8 cellular contexts compared by ENCODE assay signal in the genomic region with DNA sequence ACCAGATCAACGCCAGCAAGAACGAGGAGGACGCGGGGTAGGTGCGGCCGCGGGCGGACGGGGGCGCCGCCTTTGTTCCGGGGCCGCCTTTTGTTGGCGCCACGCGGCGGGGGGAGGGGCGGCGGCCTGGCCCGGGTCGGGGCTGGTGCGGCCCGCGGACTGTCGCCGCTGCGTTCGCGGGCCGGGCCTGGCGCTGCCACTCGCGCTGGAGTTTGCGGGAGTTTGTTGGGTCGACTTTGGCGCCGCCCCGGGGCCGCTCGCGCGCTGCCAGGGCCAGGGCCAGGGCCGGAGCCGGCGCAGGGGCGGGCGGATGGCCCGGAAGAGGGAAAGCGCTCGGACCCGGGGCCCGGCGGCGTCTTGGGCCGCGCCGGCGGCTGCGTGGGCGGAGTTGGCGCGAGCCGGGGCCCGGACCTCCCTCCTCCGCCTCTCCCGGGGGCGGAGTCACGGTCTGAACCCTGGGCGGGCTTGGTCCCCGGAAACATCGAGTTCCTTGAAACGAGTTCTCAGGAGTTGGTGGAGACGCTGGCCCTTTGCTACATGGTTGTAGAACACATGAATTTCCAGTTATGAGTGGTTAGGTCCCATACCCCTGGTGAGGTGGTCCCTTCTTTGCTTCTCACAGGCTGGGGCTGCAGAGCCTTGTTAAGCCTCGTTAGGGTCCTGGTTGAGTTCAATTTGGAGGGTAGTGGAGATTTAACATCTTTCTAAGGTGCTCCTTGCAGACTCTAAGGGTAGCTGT. TPM values are rescaled to one million over a fixed set of nuclear protein-coding genes. Genes with fewer than 3 reads are reported as not detected.
A peak's percentile ranks its signal among the peaks of the same experiment; 100 is the strongest.
DNase-seq lines count a peak whose midpoint lies in the region; ATAC-seq, FAIRE-seq and TF ChIP-seq lines count a peak whose summit lies in the region.

No MANE protein-coding gene starts in this region.

- FAIRE-seq in endothelial cell of umbilical vein (lab: Jason Lieb, UNC): peak; percentile 71

- CTCF ChIA-PET in endothelial cell of umbilical vein (lab: Charles Lee): interaction anchor here (0.9 to 1.4 kb wide), 4 partner anchors 10 to 129 kb away, joined by 3 to 5 read pairs (median 4); no protein-coding TSS in a partner anchor

- peaks cover 55% of the 10 kb centered on the region for H3K79me2 ChIP-seq in endothelial cell of umbilical vein (ENCODE audit: control insufficient read depth, insufficient read depth, low read length)

- no peaks in the 10 kb centered on the region for H3K9me3 ChIP-seq in endothelial cell of umbilical vein (replicated peaks; ENCODE audit: control insufficient read depth, insufficient read depth, low read length)
- H3K9me3 ChIP-seq in mononuclear cell (ENCODE audit: low read depth, low read length): no peaks in the 10 kb centered on the region

- no peaks in the 10 kb centered on the region for H3K9me1 ChIP-seq in endothelial cell of umbilical vein (replicated peaks; ENCODE audit: control insufficient read depth, extremely low read depth, insufficient read depth, low read length)

- H3K4me1 ChIP-seq in endothelial cell of umbilical vein (ENCODE audit: control insufficient read depth, extremely low read depth, insufficient read depth, low read length) (peaks cover 22% of the 10 kb centered on the region), mononuclear cell (ENCODE audit: insufficient read depth, low read length) (peaks cover 47% of the 10 kb centered on the region)

- dilution Hi-C loops in endothelial cell of umbilical vein (cut with MboI; ENCODE audit: extremely low pct_ligation_motif_present, low sequenced_read_pairs): no loop called here

- TF ChIP-seq CTCF in endothelial cell of umbilical vein (IDR thresholded peaks at IDR 0.05; ENCODE audit: extremely low read depth in 1 of 2, insufficient read depth in 1 of 2, low read depth in 1 of 2, low read length in 2 of 2): no peak

- peaks cover 4% of the 10 kb centered on the region for H4K20me1 ChIP-seq in endothelial cell of umbilical vein (replicated peaks; ENCODE audit: control insufficient read depth, extremely low read depth, insufficient read depth, low read length)

- TF ChIP-seq POLR2A in GM18526 (IDR thresholded peaks at IDR 0.05; ENCODE audit: extremely low read depth, insufficient read length) (peak; percentile 16), endothelial cell of umbilical vein (IDR thresholded peaks at IDR 0.05; ENCODE audit: low read depth, low read length) (peak; percentile 70)

- POLR2A ChIA-PET in endothelial cell of umbilical vein (lab: Charles Lee): interaction anchor here (1.2 to 1.5 kb wide), 6 partner anchors 9 to 130 kb away, joined by 3 to 13 read pairs (median 6); partner anchors contain the start of gene NHP2

- H3K27me3 ChIP-seq in endothelial cell of umbilical vein (ENCODE audit: control insufficient read depth in 2 of 2, insufficient read depth in 2 of 2, low read length in 2 of 2): no peaks in the 10 kb centered on the region
- no peaks in the 10 kb centered on the region for H3K27me3 ChIP-seq in mononuclear cell (ENCODE audit: insufficient read depth, low read length)

- intact Hi-C loops in endothelial cell of umbilical vein (cut with micrococcal nuclease): loop anchor here (2.0 kb wide), 3 partner anchors 28 to 50 kb away; partner anchors contain the start of gene PHYKPL

- no peak overlapping the region for H2AFZ ChIP-seq in endothelial cell of umbilical vein (ENCODE audit: low read depth, low read length)

- ATAC-seq in HG03064 (IDR thresholded peaks at IDR 0.05; ENCODE audit: low read depth, unreplicated experiment): peak; percentile 53

- DNase-seq in AG08396 (ENCODE audit: low spot score) (peak; percentile 95), NCI-H69 (lab: John Stamatoyannopoulos, UW) (peak; percentile 87), endothelial cell of umbilical vein (ENCODE audit: low read depth, low spot score) (peak; percentile 53)
- DNase-seq in activated CD8-positive, alpha-beta memory T cell treated with anti-CD3 and anti-CD28 coated beads, Interleukin-2, amount 50 U/mL, for 4 hours: peak; percentile 75
- peak; percentile 68 to 72 for DNase-seq in stimulated activated CD8-positive, alpha-beta memory T cell treated with anti-CD3 and anti-CD28 coated beads, Interleukin-2, amount 100 ng/mL, for 48 hours (ENCODE audit: low read depth in 2 of 2)

- H3K36me3 ChIP-seq in endothelial cell of umbilical vein (ENCODE audit: control insufficient read depth in 2 of 2, extremely low read depth in 1 of 2, insufficient read depth in 2 of 2, low read length in 2 of 2): peaks cover 24 to 33% of the 10 kb centered on the region in 2 experiments

- no TSS peak for BruUV-seq in endothelial cell of umbilical vein (replicated peaks; lab: Mats Ljungman, UMichigan)

- H3K27ac ChIP-seq in endothelial cell of umbilical vein (ENCODE audit: insufficient read depth, low read depth, low read length): peak overlapping the region; percentile 65

- peak overlapping the region; percentile 89 for H3K9ac ChIP-seq in endothelial cell of umbilical vein (replicated peaks; ENCODE audit: extremely low read depth, insufficient read depth, low read length)

- H3K4me3 ChIP-seq in endothelial cell of umbilical vein (replicated peaks in 1 of 3; ENCODE audit: insufficient read depth in 1 of 3, low read depth in 1 of 3, low read length in 3 of 3): peak overlapping the region; percentile 66 to 93 (median 81)
- peak overlapping the region; percentile 84 for H3K4me3 ChIP-seq in mononuclear cell (ENCODE audit: low read length)

- H3K4me2 ChIP-seq in endothelial cell of umbilical vein (ENCODE audit: insufficient read depth, low read length): peak overlapping the region; percentile 69

TF ChIP-seq in endothelial cell of umbilical vein, 7 proteins besides CTCF, POLR2A, EP300 and RAD21:
- TF ChIP-seq MYC (IDR thresholded peaks at IDR 0.05; ENCODE audit: low read depth, low read length): no peak
- peak; percentile 72 for TF ChIP-seq POLR2AphosphoS5 (IDR thresholded peaks at IDR 0.05; ENCODE audit: insufficient read depth, low read depth, low read length)

RNA-seq across cellular contexts. Expression of gene HNRNPAB, which starts 0.8 kb away (rescaled TPM):
- 309 and 310 TPM in 2 replicates for total RNA-seq in endothelial cell of umbilical vein
- polyA plus RNA-seq in endothelial cell of umbilical vein: 165 and 207 TPM in 2 replicates
- polyA plus RNA-seq in endothelial cell of umbilical vein (2011; cell fraction: cytosol; rRNA removed): 155 and 191 TPM in 2 replicates
- polyA plus RNA-seq in endothelial cell of umbilical vein (2011; cell fraction: nucleus; rRNA removed): 103 and 152 TPM in 2 replicates
- 163 and 250 TPM in 2 replicates for polyA plus RNA-seq in endothelial cell of umbilical vein (2012)
- polyA minus RNA-seq in endothelial cell of umbilical vein: 77.1 and 81.4 TPM in 2 replicates
- polyA minus RNA-seq in endothelial cell of umbilical vein (2011; cell fraction: cytosol; rRNA and poly(A)+ RNA removed): 90.1 TPM
- 32.1 and 36.1 TPM in 2 replicates for polyA minus RNA-seq in endothelial cell of umbilical vein (2011; cell fraction: nucleus; rRNA and poly(A)+ RNA removed)
- total RNA-seq in mononuclear cell: 27.0 TPM

RNA-seq across cellular contexts. Expression of gene GMCL2, which starts 18.0 kb away (rescaled TPM):
- total RNA-seq in endothelial cell of umbilical vein: not detected in 2 replicates
- polyA plus RNA-seq in endothelial cell of umbilical vein: not detected in 2 replicates
- not detected in 2 replicates for polyA plus RNA-seq in endothelial cell of umbilical vein (2011; cell fraction: cytosol; rRNA removed)
- not detected in 2 replicates for polyA plus RNA-seq in endothelial cell of umbilical vein (2011; cell fraction: nucleus; rRNA removed)
- not detected in 2 replicates for polyA plus RNA-seq in endothelial cell of umbilical vein (2012)
- polyA minus RNA-seq in endothelial cell of umbilical vein: not detected in 2 replicates
- polyA minus RNA-seq in endothelial cell of umbilical vein (2011; cell fraction: cytosol; rRNA and poly(A)+ RNA removed): not detected
- polyA minus RNA-seq in endothelial cell of umbilical vein (2011; cell fraction: nucleus; rRNA and poly(A)+ RNA removed): not detected in 2 replicates
- total RNA-seq in mononuclear cell: not detected

RNA-seq across cellular contexts. Expression of gene PHYKPL, which starts 27.4 kb away (rescaled TPM):
- 80.5 and 81.7 TPM in 2 replicates for total RNA-seq in endothelial cell of umbilical vein
- 71.7 and 75.8 TPM in 2 replicates for polyA plus RNA-seq in endothelial cell of umbilical vein
- 31.6 and 41.7 TPM in 2 replicates for polyA plus RNA-seq in endothelial cell of umbilical vein (2011; cell fraction: cytosol; rRNA removed)
- polyA plus RNA-seq in endothelial cell of umbilical vein (2011; cell fraction: nucleus; rRNA removed): 258 and 286 TPM in 2 replicates
- 24.8 and 26.6 TPM in 2 replicates for polyA plus RNA-seq in endothelial cell of umbilical vein (2012)
- polyA minus RNA-seq in endothelial cell of umbilical vein: 115 and 128 TPM in 2 replicates
- polyA minus RNA-seq in endothelial cell of umbilical vein (2011; cell fraction: cytosol; rRNA and poly(A)+ RNA removed): 19.8 TPM
- 142 and 159 TPM in 2 replicates for polyA minus RNA-seq in endothelial cell of umbilical vein (2011; cell fraction: nucleus; rRNA and poly(A)+ RNA removed)
- total RNA-seq in mononuclear cell: 38.4 TPM

RNA-seq across cellular contexts. Expression of gene NHP2, which starts 51.5 kb away (rescaled TPM):
- 205 and 210 TPM in 2 replicates for total RNA-seq in endothelial cell of umbilical vein
- 202 and 220 TPM in 2 replicates for polyA plus RNA-seq in endothelial cell of umbilical vein
- polyA plus RNA-seq in endothelial cell of umbilical vein (2011; cell fraction: cytosol; rRNA removed): 245 and 324 TPM in 2 replicates
- polyA plus RNA-seq in endothelial cell of umbilical vein (2011; cell fraction: nucleus; rRNA removed): 87.5 and 117 TPM in 2 replicates
- 197 and 224 TPM in 2 replicates for polyA plus RNA-seq in endothelial cell of umbilical vein (2012)
- polyA minus RNA-seq in endothelial cell of umbilical vein: 50.8 and 57.1 TPM in 2 replicates
- polyA minus RNA-seq in endothelial cell of umbilical vein (2011; cell fraction: cytosol; rRNA and poly(A)+ RNA removed): 130 TPM
- polyA minus RNA-seq in endothelial cell of umbilical vein (2011; cell fraction: nucleus; rRNA and poly(A)+ RNA removed): 25.5 and 36.5 TPM in 2 replicates
- 47.5 TPM for total RNA-seq in mononuclear cell

Comparison
In these comparisons a context has a peak if more than half of its experiments do, and no peak if none do; other contexts are left out.
1. Peak in every context shown above with its lines: DNase-seq, ATAC-seq, H3K4me3 ChIP-seq and H3K27ac ChIP-seq.
2. RNA of gene HNRNPAB, which starts 0.8 kb away (total RNA-seq): 309 to 310 TPM in endothelial cell of umbilical vein; 27.0 TPM in mononuclear cell (single experiment); every median in the first group is over 10 times any median in the second.